8 cellular contexts compared by ENCODE assay signal in the genomic region with DNA sequence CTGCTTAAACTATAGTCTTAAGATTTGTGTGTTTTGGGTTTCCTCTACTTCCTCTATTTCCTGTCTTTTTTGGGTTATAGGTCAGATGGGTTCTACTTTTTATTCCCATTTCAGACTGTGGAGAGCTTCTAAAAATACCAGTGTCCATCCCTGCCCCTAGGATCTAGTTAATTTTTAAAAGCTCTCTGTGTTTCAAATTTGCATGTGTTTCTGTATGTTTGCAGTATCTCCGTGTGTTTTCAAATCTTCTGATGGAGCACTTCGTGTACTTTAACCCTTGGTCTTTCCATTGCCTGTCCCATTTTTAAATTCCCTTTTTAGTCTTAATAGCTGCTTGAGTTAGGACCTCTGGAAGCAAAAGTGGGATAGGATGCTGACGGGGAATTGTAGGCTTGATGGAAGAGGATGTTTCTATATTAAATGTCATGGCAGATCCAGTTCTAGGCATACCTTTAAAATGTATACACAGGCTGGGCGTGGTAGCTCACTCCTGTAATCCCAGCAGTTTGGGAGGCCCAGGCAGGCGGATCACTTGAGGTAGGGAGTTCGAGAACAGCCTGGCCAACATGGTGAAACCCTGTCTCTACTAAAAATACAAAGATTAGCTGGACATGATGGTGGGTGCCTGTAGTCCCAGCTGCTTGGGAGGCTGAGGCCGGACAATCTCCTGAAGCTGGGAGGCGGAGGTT. TPM values are rescaled to one million over a fixed set of nuclear protein-coding genes. Genes with fewer than 3 reads are reported as not detected.
DNase-seq lines count a peak whose midpoint lies in the region; ATAC-seq lines count a peak whose summit lies in the region.

No MANE protein-coding gene starts in this region.

- H3K27me3 Mint-ChIP-seq in T-helper 1 cell treated with Interleukin-12 subunit alpha and Interleukin-12 subunit beta and Interleukin-4 antibody, amounts not matched to agents 30 μg/mL and 1 μg/mL, for 36 hours (ENCODE audit: low read depth), result no peaks in the 10 kb centered on the region
- H3K27me3 Mint-ChIP-seq in activated T-helper 17 cell treated with anti-CD3 and anti-CD28 coated beads, Interleukin-2, amount 50 U/mL, for 72 hours, result no peaks in the 10 kb centered on the region

- H3K4me3 Mint-ChIP-seq in T-helper 1 cell treated with Interleukin-12 subunit alpha and Interleukin-12 subunit beta and Interleukin-4 antibody, amounts not matched to agents 30 μg/mL and 1 μg/mL, for 36 hours, result peak overlapping the region; percentile 98
- peak overlapping the region; percentile 94 for H3K4me3 Mint-ChIP-seq in activated T-helper 17 cell treated with anti-CD3 and anti-CD28 coated beads, Interleukin-2, amount 50 U/mL, for 72 hours

- no peak for DNase-seq in T-helper 1 cell
- DNase-seq in NCI-H1105 treated with DMSO at 0.1 percent for 48 hours (lab: John Stamatoyannopoulos, UW), result no peak

- H3K4me3 ChIP-seq in subcutaneous abdominal adipose tissue (ENCODE audit: low read depth in 1 of 5, low read length in 5 of 5), result peak overlapping the region in 4 of 5 donors; percentile 32 to 49 (median 38)

- H3K9ac ChIP-seq in subcutaneous abdominal adipose tissue (ENCODE audit: low read length in 5 of 5), result peak overlapping the region; percentile 21 to 99 (median 60)

- H3K4me1 ChIP-seq in subcutaneous abdominal adipose tissue (ENCODE audit: control insufficient read depth in 5 of 5, insufficient read depth in 5 of 5, low read length in 5 of 5), result peaks cover 3 to 90% (median 83%) of the 10 kb centered on the region in 5 donors

- H3K9me3 ChIP-seq in subcutaneous abdominal adipose tissue (ENCODE audit: control insufficient read depth in 5 of 5, low read length in 5 of 5), result no peaks in the 10 kb centered on the region

- no peaks in the 10 kb centered on the region for H3K27me3 ChIP-seq in layer of hippocampus (ENCODE audit: control insufficient read depth, insufficient read depth, low read length)
- H3K27me3 ChIP-seq in subcutaneous abdominal adipose tissue (ENCODE audit: control insufficient read depth in 5 of 5, insufficient read depth in 4 of 5, low read length in 5 of 5), result no peaks in the 10 kb centered on the region

- H3K4me1 Mint-ChIP-seq in T-helper 1 cell treated with Interleukin-12 subunit alpha and Interleukin-12 subunit beta and Interleukin-4 antibody, amounts not matched to agents 30 μg/mL and 1 μg/mL, for 36 hours (ENCODE audit: low read depth), result peaks cover 78% of the 10 kb centered on the region
- H3K4me1 Mint-ChIP-seq in activated T-helper 17 cell treated with anti-CD3 and anti-CD28 coated beads, Interleukin-2, amount 50 U/mL, for 72 hours, result peaks cover 67% of the 10 kb centered on the region

- H3K36me3 ChIP-seq in subcutaneous abdominal adipose tissue (ENCODE audit: control insufficient read depth in 5 of 5, insufficient read depth in 5 of 5, low read length in 5 of 5), result peaks cover 0 to 7% (median 0%) of the 10 kb centered on the region in 5 donors

- H3K36me3 Mint-ChIP-seq in T-helper 1 cell treated with Interleukin-12 subunit alpha and Interleukin-12 subunit beta and Interleukin-4 antibody, amounts not matched to agents 30 μg/mL and 1 μg/mL, for 36 hours (ENCODE audit: low read depth), result peaks cover 56% of the 10 kb centered on the region
- peaks cover 99% of the 10 kb centered on the region for H3K36me3 Mint-ChIP-seq in activated T-helper 17 cell treated with anti-CD3 and anti-CD28 coated beads, Interleukin-2, amount 50 U/mL, for 72 hours (ENCODE audit: low read depth)

- no peak for ATAC-seq in activated T-helper 17 cell treated with anti-CD3 and anti-CD28 coated beads, Interleukin-2, amount 50 U/mL, for 72 hours (replicated peaks)
- ATAC-seq in HG03439 (IDR thresholded peaks at IDR 0.05; ENCODE audit: unreplicated experiment) (no peak), HG03378 (IDR thresholded peaks at IDR 0.05; ENCODE audit: unreplicated experiment) (no peak)

- H3K27ac ChIP-seq in layer of hippocampus (ENCODE audit: low read depth, low read length) (peak overlapping the region; percentile 74), subcutaneous abdominal adipose tissue (ENCODE audit: low read depth, low read length) (peak overlapping the region; percentile 100)

- H3K27ac Mint-ChIP-seq in T-helper 1 cell treated with Interleukin-12 subunit alpha and Interleukin-12 subunit beta and Interleukin-4 antibody, amounts not matched to agents 30 μg/mL and 1 μg/mL, for 36 hours, result peak overlapping the region; percentile 99
- H3K27ac Mint-ChIP-seq in activated T-helper 17 cell treated with anti-CD3 and anti-CD28 coated beads, Interleukin-2, amount 50 U/mL, for 72 hours, result peak overlapping the region; percentile 99

- H3K9me3 Mint-ChIP-seq in T-helper 1 cell treated with Interleukin-12 subunit alpha and Interleukin-12 subunit beta and Interleukin-4 antibody, amounts not matched to agents 30 μg/mL and 1 μg/mL, for 36 hours, result no peaks in the 10 kb centered on the region
- H3K9me3 Mint-ChIP-seq in activated T-helper 17 cell treated with anti-CD3 and anti-CD28 coated beads, Interleukin-2, amount 50 U/mL, for 72 hours, result no peaks in the 10 kb centered on the region

RNA-seq across cellular contexts. Expression of gene CHD2, which starts 8.4 kb away (rescaled TPM):
- total RNA-seq in activated T-helper 17 cell treated with anti-CD3 and anti-CD28 coated beads, Interleukin-2, amount 50 U/mL, for 72 hours, result 100 to 1,000 TPM; 159 to 357 TPM
